Comparison of ENCODE assay signal across 1 cellular context in genomic region chr7:26618458-26618857, GRCh38.
TF ChIP-seq lines count a peak whose summit lies in the region.

No MANE protein-coding gene starts in this region.

TF ChIP-seq in GM23338, 12 proteins besides CTCF, POLR2A, EP300 and RAD21 (continued from another document):
- no peak for TF ChIP-seq ZNF462 (CRISPR knock-in tag; IDR thresholded peaks at IDR 0.05)
- TF ChIP-seq, protein P1, sequence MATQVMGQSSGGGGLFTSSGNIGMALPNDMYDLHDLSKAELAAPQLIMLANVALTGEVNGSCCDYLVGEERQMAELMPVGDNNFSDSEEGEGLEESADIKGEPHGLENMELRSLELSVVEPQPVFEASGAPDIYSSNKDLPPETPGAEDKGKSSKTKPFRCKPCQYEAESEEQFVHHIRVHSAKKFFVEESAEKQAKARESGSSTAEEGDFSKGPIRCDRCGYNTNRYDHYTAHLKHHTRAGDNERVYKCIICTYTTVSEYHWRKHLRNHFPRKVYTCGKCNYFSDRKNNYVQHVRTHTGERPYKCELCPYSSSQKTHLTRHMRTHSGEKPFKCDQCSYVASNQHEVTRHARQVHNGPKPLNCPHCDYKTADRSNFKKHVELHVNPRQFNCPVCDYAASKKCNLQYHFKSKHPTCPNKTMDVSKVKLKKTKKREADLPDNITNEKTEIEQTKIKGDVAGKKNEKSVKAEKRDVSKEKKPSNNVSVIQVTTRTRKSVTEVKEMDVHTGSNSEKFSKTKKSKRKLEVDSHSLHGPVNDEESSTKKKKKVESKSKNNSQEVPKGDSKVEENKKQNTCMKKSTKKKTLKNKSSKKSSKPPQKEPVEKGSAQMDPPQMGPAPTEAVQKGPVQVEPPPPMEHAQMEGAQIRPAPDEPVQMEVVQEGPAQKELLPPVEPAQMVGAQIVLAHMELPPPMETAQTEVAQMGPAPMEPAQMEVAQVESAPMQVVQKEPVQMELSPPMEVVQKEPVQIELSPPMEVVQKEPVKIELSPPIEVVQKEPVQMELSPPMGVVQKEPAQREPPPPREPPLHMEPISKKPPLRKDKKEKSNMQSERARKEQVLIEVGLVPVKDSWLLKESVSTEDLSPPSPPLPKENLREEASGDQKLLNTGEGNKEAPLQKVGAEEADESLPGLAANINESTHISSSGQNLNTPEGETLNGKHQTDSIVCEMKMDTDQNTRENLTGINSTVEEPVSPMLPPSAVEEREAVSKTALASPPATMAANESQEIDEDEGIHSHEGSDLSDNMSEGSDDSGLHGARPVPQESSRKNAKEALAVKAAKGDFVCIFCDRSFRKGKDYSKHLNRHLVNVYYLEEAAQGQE (IDR thresholded peaks at IDR 0.05; ENCODE audit: unreplicated experiment) = no peak
- TF ChIP-seq ZNF331 (CRISPR knock-in tag; IDR thresholded peaks at IDR 0.05; ENCODE audit: low read depth) = no peak
- no peak for TF ChIP-seq STAT1 (IDR thresholded peaks at IDR 0.05; ENCODE audit: unreplicated experiment)
